ENCODE assay signal across 24 cellular contexts in genomic region chr4:159383569-159383934, GRCh38.
"Had no signal": no experiment of that assay in that cellular context is flagged by ENCODE, and none has a peak within 500 bp of the region (broad histone marks: within the 10 kb centered on the region; RNA-seq: fewer than 3 reads in every experiment).

No MANE protein-coding gene starts in this region.

- H3K4me1 Mint-ChIP-seq: activated CD4-positive, alpha-beta T cell treated with anti-CD3 and anti-CD28 coated beads, Interleukin-2, amount 10 ng/mL, durations not matched to agents 24 days and 14 days; activated naive CD8-positive, alpha-beta T cell treated with anti-CD3 and anti-CD28 coated beads, Interleukin-2, amount 50 U/mL, for 24 hours; activated T-helper 17 cell treated with anti-CD3 and anti-CD28 coated beads, Interleukin-2, amount 50 U/mL, for 72 hours; naive B cell; stimulated activated effector memory CD8-positive, alpha-beta T cell treated with anti-CD3 and anti-CD28 coated beads, Interleukin-12 subunit alpha, Interleukin-12 subunit beta, amount 100 ng/mL, for 72 hours had no signal

- H3K27ac Mint-ChIP-seq: activated CD4-positive, alpha-beta T cell treated with anti-CD3 and anti-CD28 coated beads, Interleukin-2, amount 10 ng/mL, durations not matched to agents 24 days and 14 days; activated CD8-positive, alpha-beta T cell treated with anti-CD3 and anti-CD28 coated beads for 36 hours; activated naive CD4-positive, alpha-beta T cell treated with anti-CD3 and anti-CD28 coated beads for 36 hours; activated naive CD8-positive, alpha-beta T cell treated with anti-CD3 and anti-CD28 coated beads, Interleukin-2, amount 50 U/mL, for 24 hours; activated T-helper 17 cell treated with anti-CD3 and anti-CD28 coated beads, Interleukin-2, amount 50 U/mL, for 72 hours; naive B cell; stimulated activated effector memory CD8-positive, alpha-beta T cell treated with anti-CD3 and anti-CD28 coated beads, Interleukin-12 subunit alpha, Interleukin-12 subunit beta, amount 100 ng/mL, for 72 hours had no signal

- H3K4me3 Mint-ChIP-seq: activated CD4-positive, alpha-beta T cell treated with anti-CD3 and anti-CD28 coated beads, Interleukin-2, amount 10 ng/mL, durations not matched to agents 24 days and 14 days; activated CD8-positive, alpha-beta T cell treated with anti-CD3 and anti-CD28 coated beads for 36 hours; activated naive CD4-positive, alpha-beta T cell treated with anti-CD3 and anti-CD28 coated beads for 36 hours; activated naive CD8-positive, alpha-beta T cell treated with anti-CD3 and anti-CD28 coated beads, Interleukin-2, amount 50 U/mL, for 24 hours; activated T-helper 17 cell treated with anti-CD3 and anti-CD28 coated beads, Interleukin-2, amount 50 U/mL, for 72 hours; naive B cell; stimulated activated effector memory CD8-positive, alpha-beta T cell treated with anti-CD3 and anti-CD28 coated beads, Interleukin-12 subunit alpha, Interleukin-12 subunit beta, amount 100 ng/mL, for 72 hours had no signal

- H3K27ac ChIP-seq: brain microvascular endothelial cell, esophagus squamous epithelium, psoas muscle, stomach, vagina had no signal

- H3K27me3 ChIP-seq: brain microvascular endothelial cell, esophagus squamous epithelium, heart right ventricle, vagina had no signal

- H3K36me3 Mint-ChIP-seq: stimulated activated effector memory CD8-positive, alpha-beta T cell treated with anti-CD3 and anti-CD28 coated beads, Interleukin-12 subunit alpha, Interleukin-12 subunit beta, amount 100 ng/mL, for 72 hours had no signal

- H3K4me1 ChIP-seq: esophagus squamous epithelium, psoas muscle, stomach, vagina had no signal

- H3K9me3 ChIP-seq: esophagus squamous epithelium, mucosa of descending colon, psoas muscle, vagina had no signal

- H3K4me3 ChIP-seq: esophagus squamous epithelium, heart right ventricle, mucosa of descending colon, psoas muscle, stomach, vagina had no signal

- DNase-seq: activated CD4-positive, alpha-beta T cell treated with anti-CD3 and anti-CD28 coated beads, Interleukin-2, amount 10 ng/mL, durations not matched to agents 24 days and 14 days; activated CD8-positive, alpha-beta T cell treated with anti-CD3 and anti-CD28 coated beads for 36 hours; activated naive CD8-positive, alpha-beta T cell treated with anti-CD3 and anti-CD28 coated beads, Interleukin-2, amount 50 U/mL, for 24 hours; activated T-cell treated with anti-CD3 and anti-CD28 coated beads, Interleukin-2, amount 50 U/mL, for 1 hour; aorta; brain microvascular endothelial cell; cerebellar nuclear complex; effector CD4-positive, alpha-beta T cell; esophagus squamous epithelium; heart right ventricle; left ventricle myocardium superior; mucosa of descending colon; naive B cell; psoas muscle; right cardiac atrium; stimulated activated CD4-positive, alpha-beta T cell treated with anti-CD3 and anti-CD28 coated beads, Interleukin-15, amount 100 ng/mL, for 24 hours; stimulated activated CD4-positive, alpha-beta T cell treated with anti-CD3 and anti-CD28 coated beads, Interleukin-4, amount 100 ng/mL, for 24 hours; stomach; T1000; trophoblast cell had no signal

- H3K36me3 ChIP-seq: brain microvascular endothelial cell, esophagus squamous epithelium, heart right ventricle, stomach, vagina had no signal
